ENCODE assay signal across 1 cellular context in genomic region chr17:38745545-38745944, GRCh38.
A peak's percentile ranks its signal among the peaks of the same experiment; 100 is the strongest.
TF ChIP-seq lines count a peak whose summit lies in the region.

No MANE protein-coding gene starts in this region.

TF ChIP-seq in HepG2, 621 proteins besides CTCF, POLR2A, EP300 and RAD21 (continues in another document):
- TF ChIP-seq CHD2 (IDR thresholded peaks at IDR 0.05; ENCODE audit: low read depth, low read length) (no peak), NFAT5 (CRISPR knock-in tag; IDR thresholded peaks at IDR 0.05) (0 out of 2 replicates have a peak, but pooled peaks have one; percentile 45), MXD1 (CRISPR knock-in tag; IDR thresholded peaks at IDR 0.05) (0 out of 2 replicates have a peak, but pooled peaks have one; percentile 27), MYC (CRISPR knock-in tag; IDR thresholded peaks at IDR 0.05; ENCODE audit: borderline replicate concordance) (peak; percentile 32; the same call in 1 of the 2 replicates), TP53 (CRISPR knock-in tag; conservative IDR thresholded peaks at IDR 0.05) (no peak), SATB2 (CRISPR knock-in tag; IDR thresholded peaks at IDR 0.05) (no peak), MIER2 (CRISPR knock-in tag; IDR thresholded peaks at IDR 0.05) (no peak), ZNF772 (CRISPR knock-in tag; IDR thresholded peaks at IDR 0.05) (0 out of 2 replicates have a peak, but pooled peaks have one; percentile 21), MED1 (CRISPR knock-in tag; IDR thresholded peaks at IDR 0.05) (0 out of 2 replicates have a peak, but pooled peaks have one; percentile 13), NRL (CRISPR knock-in tag; IDR thresholded peaks at IDR 0.05; ENCODE audit: borderline replicate concordance) (0 out of 2 replicates have a peak, but pooled peaks have one; percentile 21), PAWR (CRISPR knock-in tag; IDR thresholded peaks at IDR 0.05; ENCODE audit: borderline replicate concordance) (0 out of 2 replicates have a peak, but pooled peaks have one; percentile 11), PHF5A (CRISPR knock-in tag; IDR thresholded peaks at IDR 0.05; ENCODE audit: low read depth, unreplicated experiment) (no peak), ZNF550 (CRISPR knock-in tag; IDR thresholded peaks at IDR 0.05; ENCODE audit: borderline replicate concordance) (no peak), U2AF2 (IDR thresholded peaks at IDR 0.05; ENCODE audit: low read depth, low read length) (no peak), RXRA (CRISPR knock-in tag; IDR thresholded peaks at IDR 0.05) (peak; percentile 37; the same call in 1 of the 2 replicates), KDM2A (CRISPR knock-in tag; IDR thresholded peaks at IDR 0.05; ENCODE audit: borderline replicate concordance, low read depth) (no peak; the same call in 1 of the 2 replicates), SIN3A (IDR thresholded peaks at IDR 0.05; ENCODE audit: borderline replicate concordance, low read depth, low read length) (peak; percentile 34; the same call in 1 of the 2 replicates), ZNF441 (CRISPR knock-in tag; IDR thresholded peaks at IDR 0.05; ENCODE audit: borderline replicate concordance) (peak; percentile 16; the same call in 1 of the 2 replicates), HMGXB3 (CRISPR knock-in tag; IDR thresholded peaks at IDR 0.05; ENCODE audit: borderline replicate concordance) (no peak), JUN (CRISPR knock-in tag; IDR thresholded peaks at IDR 0.05) (no peak), ZBTB33 (CRISPR knock-in tag; IDR thresholded peaks at IDR 0.05) (peak; percentile 94), MYPOP (CRISPR knock-in tag; IDR thresholded peaks at IDR 0.05) (0 out of 2 replicates have a peak, but pooled peaks have one; percentile 13)
- TF ChIP-seq, protein P1, sequence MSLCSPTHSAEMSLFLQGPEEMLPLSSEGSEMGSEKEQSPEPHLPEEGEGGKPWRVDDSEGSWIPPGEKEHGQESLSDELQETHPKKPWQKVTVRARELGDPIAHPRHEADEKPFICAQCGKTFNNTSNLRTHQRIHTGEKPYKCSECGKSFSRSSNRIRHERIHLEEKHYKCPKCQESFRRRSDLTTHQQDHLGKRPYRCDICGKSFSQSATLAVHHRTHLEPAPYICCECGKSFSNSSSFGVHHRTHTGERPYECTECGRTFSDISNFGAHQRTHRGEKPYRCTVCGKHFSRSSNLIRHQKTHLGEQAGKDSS (CRISPR knock-in tag; IDR thresholded peaks at IDR 0.05; ENCODE audit: borderline replicate concordance, low read depth) = 0 out of 2 replicates have a peak, but pooled peaks have one; percentile 7
- TF ChIP-seq, protein P2, sequence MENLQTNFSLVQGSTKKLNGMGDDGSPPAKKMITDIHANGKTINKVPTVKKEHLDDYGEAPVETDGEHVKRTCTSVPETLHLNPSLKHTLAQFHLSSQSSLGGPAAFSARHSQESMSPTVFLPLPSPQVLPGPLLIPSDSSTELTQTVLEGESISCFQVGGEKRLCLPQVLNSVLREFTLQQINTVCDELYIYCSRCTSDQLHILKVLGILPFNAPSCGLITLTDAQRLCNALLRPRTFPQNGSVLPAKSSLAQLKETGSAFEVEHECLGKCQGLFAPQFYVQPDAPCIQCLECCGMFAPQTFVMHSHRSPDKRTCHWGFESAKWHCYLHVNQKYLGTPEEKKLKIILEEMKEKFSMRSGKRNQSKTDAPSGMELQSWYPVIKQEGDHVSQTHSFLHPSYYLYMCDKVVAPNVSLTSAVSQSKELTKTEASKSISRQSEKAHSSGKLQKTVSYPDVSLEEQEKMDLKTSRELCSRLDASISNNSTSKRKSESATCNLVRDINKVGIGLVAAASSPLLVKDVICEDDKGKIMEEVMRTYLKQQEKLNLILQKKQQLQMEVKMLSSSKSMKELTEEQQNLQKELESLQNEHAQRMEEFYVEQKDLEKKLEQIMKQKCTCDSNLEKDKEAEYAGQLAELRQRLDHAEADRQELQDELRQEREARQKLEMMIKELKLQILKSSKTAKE (CRISPR knock-in tag; IDR thresholded peaks at IDR 0.05; ENCODE audit: borderline replicate concordance) = no peak
- TF ChIP-seq, protein P3, sequence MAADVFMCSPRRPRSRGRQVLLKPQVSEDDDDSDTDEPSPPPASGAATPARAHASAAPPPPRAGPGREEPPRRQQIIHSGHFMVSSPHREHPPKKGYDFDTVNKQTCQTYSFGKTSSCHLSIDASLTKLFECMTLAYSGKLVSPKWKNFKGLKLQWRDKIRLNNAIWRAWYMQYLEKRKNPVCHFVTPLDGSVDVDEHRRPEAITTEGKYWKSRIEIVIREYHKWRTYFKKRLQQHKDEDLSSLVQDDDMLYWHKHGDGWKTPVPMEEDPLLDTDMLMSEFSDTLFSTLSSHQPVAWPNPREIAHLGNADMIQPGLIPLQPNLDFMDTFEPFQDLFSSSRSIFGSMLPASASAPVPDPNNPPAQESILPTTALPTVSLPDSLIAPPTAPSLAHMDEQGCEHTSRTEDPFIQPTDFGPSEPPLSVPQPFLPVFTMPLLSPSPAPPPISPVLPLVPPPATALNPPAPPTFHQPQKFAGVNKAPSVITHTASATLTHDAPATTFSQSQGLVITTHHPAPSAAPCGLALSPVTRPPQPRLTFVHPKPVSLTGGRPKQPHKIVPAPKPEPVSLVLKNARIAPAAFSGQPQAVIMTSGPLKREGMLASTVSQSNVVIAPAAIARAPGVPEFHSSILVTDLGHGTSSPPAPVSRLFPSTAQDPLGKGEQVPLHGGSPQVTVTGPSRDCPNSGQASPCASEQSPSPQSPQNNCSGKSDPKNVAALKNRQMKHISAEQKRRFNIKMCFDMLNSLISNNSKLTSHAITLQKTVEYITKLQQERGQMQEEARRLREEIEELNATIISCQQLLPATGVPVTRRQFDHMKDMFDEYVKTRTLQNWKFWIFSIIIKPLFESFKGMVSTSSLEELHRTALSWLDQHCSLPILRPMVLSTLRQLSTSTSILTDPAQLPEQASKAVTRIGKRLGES (CRISPR knock-in tag; IDR thresholded peaks at IDR 0.05; ENCODE audit: borderline replicate concordance) = no peak
- TF ChIP-seq, protein P4, sequence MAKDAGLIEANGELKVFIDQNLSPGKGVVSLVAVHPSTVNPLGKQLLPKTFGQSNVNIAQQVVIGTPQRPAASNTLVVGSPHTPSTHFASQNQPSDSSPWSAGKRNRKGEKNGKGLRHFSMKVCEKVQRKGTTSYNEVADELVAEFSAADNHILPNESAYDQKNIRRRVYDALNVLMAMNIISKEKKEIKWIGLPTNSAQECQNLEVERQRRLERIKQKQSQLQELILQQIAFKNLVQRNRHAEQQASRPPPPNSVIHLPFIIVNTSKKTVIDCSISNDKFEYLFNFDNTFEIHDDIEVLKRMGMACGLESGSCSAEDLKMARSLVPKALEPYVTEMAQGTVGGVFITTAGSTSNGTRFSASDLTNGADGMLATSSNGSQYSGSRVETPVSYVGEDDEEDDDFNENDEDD (CRISPR knock-in tag; IDR thresholded peaks at IDR 0.05; ENCODE audit: borderline replicate concordance) = peak; percentile 51; the same call in 1 of the 2 replicates
- TF ChIP-seq, protein P5, sequence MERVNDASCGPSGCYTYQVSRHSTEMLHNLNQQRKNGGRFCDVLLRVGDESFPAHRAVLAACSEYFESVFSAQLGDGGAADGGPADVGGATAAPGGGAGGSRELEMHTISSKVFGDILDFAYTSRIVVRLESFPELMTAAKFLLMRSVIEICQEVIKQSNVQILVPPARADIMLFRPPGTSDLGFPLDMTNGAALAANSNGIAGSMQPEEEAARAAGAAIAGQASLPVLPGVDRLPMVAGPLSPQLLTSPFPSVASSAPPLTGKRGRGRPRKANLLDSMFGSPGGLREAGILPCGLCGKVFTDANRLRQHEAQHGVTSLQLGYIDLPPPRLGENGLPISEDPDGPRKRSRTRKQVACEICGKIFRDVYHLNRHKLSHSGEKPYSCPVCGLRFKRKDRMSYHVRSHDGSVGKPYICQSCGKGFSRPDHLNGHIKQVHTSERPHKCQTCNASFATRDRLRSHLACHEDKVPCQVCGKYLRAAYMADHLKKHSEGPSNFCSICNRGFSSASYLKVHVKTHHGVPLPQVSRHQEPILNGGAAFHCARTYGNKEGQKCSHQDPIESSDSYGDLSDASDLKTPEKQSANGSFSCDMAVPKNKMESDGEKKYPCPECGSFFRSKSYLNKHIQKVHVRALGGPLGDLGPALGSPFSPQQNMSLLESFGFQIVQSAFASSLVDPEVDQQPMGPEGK (CRISPR knock-in tag; IDR thresholded peaks at IDR 0.05) = no peak
